ENCODE assay signal across 15 cellular contexts in genomic region chr12:128381961-128382360, GRCh38.
DNase-seq lines count a peak whose midpoint lies in the region; ATAC-seq and TF ChIP-seq lines count a peak whose summit lies in the region.
"Had no signal": no experiment of that assay in that cellular context is flagged by ENCODE, and none has a peak within 500 bp of the region (broad histone marks: within the 10 kb centered on the region; RNA-seq: fewer than 3 reads in every experiment).

No MANE protein-coding gene starts in this region.

- DNase-seq in NCI-H1092 (lab: John Stamatoyannopoulos, UW) (peak; percentile 11), medulla oblongata (ENCODE audit: extremely low spot score) (peak; percentile 69), posterior cingulate gyrus (peak in 6 of 10 donors; percentile 17 to 90 (median 50)), prostate gland (ENCODE audit: low spot score) (no peak)
- DNase-seq: Caco-2, NCI-H2107, NCI-H748 treated with DMSO at 0.1 percent for 48 hours had no signal

- H3K4me3 ChIP-seq in ectodermal cell (ENCODE audit: insufficient read depth, low read depth, low read length) = no peak overlapping the region
- H3K4me3 ChIP-seq in prostate gland = no peak overlapping the region
- H3K4me3 ChIP-seq: GM12878, GM23338, K562 had no signal

- H3K9me3 ChIP-seq in ectodermal cell (ENCODE audit: control insufficient read depth, low read length) (no peaks in the 10 kb centered on the region), prostate gland (no peaks in the 10 kb centered on the region)
- H3K9me3 ChIP-seq: Caco-2 had no signal

- H3K27ac ChIP-seq in ectodermal cell (ENCODE audit: insufficient read depth, low read depth, low read length, poor library complexity, severe bottlenecking) (peak overlapping the region; percentile 87), prostate gland (no peak overlapping the region)
- H3K27ac ChIP-seq: HL-60 had no signal

- no peak for TF ChIP-seq POLR2A in prostate gland (IDR thresholded peaks at IDR 0.05)

- no peaks in the 10 kb centered on the region for H3K27me3 ChIP-seq in ectodermal cell (ENCODE audit: control insufficient read depth, insufficient read depth, low read length, poor library complexity, severe bottlenecking)
- no peaks in the 10 kb centered on the region for H3K27me3 ChIP-seq in prostate gland (replicated peaks; ENCODE audit: insufficient read depth)

- 69 to 70% methylated on average over 9 to 10 of the region's 10 CpGs for WGBS in ectodermal cell, 2 experiments
- 16% methylated on average over 10 of the region's 10 CpGs for WGBS in prostate gland

- TF ChIP-seq CTCF in prostate gland (IDR thresholded peaks at IDR 0.05) = no peak

- no peaks in the 10 kb centered on the region for H3K36me3 ChIP-seq in ectodermal cell (ENCODE audit: control insufficient read depth, insufficient read depth, low read length)
- no peaks in the 10 kb centered on the region for H3K36me3 ChIP-seq in prostate gland

- intact Hi-C loops in posterior cingulate gyrus (cut with DNase I) (no loop called here), prostate gland (cut with DNase I) (loop anchor here (10.0 kb wide), 1 partner anchor 117 kb away; the partner anchor contains the start of gene TMEM132C)

- ATAC-seq in HG03354 (IDR thresholded peaks at IDR 0.05; ENCODE audit: poor library complexity, severe bottlenecking, unreplicated experiment) (no peak), GM19351 (IDR thresholded peaks at IDR 0.05; ENCODE audit: unreplicated experiment) (no peak), HG03520 (IDR thresholded peaks at IDR 0.05; ENCODE audit: unreplicated experiment) (no peak)
- ATAC-seq: GM12878, GM23338, K562 had no signal

- H3K4me1 ChIP-seq in ectodermal cell (ENCODE audit: control insufficient read depth, insufficient read depth, low read length) (peaks cover 35% of the 10 kb centered on the region), prostate gland (replicated peaks) (no peaks in the 10 kb centered on the region)
- H3K4me1 ChIP-seq: Caco-2 had no signal
